In the genomic region with DNA sequence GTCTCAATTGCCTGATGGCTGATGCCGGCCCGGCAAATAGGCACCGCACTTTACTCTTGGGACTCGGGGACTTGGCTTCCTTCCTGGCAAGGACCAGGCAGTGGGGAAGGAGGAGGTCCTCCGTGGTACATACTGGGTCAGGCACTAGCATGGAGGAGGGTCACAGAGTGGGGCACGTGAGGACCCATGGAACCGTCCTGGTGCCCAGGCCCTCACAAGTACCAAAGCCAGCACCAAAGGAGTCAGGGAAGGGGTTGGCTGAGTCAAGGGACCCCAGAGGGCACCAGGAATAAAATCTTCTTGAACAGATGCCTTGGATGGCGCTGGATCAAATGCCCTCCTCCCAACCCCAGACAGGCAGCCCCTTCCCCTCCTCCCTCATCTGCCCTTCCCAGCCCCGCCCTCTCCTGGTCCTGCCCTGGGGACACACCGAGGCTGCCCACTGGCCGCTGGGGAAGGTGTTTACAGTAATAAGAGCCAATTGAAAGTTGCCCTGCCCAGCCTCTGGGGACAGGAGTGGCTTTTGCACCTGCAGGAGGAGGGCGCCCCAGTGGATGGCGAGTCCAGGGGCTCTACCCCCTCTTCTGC, we compare ENCODE assay signal across 9 cellular contexts.
DNase-seq lines count a peak whose midpoint lies in the region; ATAC-seq and TF ChIP-seq lines count a peak whose summit lies in the region.
"Had no signal": no experiment of that assay in that cellular context is flagged by ENCODE, and none has a peak within 500 bp of the region (broad histone marks: within the 10 kb centered on the region; RNA-seq: fewer than 3 reads in every experiment).

No MANE protein-coding gene starts in this region.

- ATAC-seq in activated naive CD8-positive, alpha-beta T cell treated with anti-CD3 and anti-CD28 coated beads, Interleukin-2, amount 50 U/mL, for 24 hours: no peak
- ATAC-seq in HG02870 (IDR thresholded peaks at IDR 0.05; ENCODE audit: unreplicated experiment): no peak

- no peaks in the 10 kb centered on the region for H3K27me3 Mint-ChIP-seq in activated naive CD8-positive, alpha-beta T cell treated with anti-CD3 and anti-CD28 coated beads, Interleukin-2, amount 50 U/mL, for 24 hours

- TF ChIP-seq CTCF in GM12865 (IDR thresholded peaks at IDR 0.05; ENCODE audit: insufficient read depth, low read depth, low read length, missing control alignments) (no peak), neutrophil (IDR thresholded peaks at IDR 0.05) (no peak), foreskin fibroblast (IDR thresholded peaks at IDR 0.05; ENCODE audit: low read depth, low read length) (no peak)

- DNase-seq in GM12865 (ENCODE audit: low read depth): peak; percentile 78
- peak; percentile 15 for DNase-seq in NCI-H1105 treated with DMSO at 0.1 percent for 48 hours (lab: John Stamatoyannopoulos, UW)
- DNase-seq in activated naive CD8-positive, alpha-beta T cell treated with anti-CD3 and anti-CD28 coated beads, Interleukin-2, amount 50 U/mL, for 24 hours: peak; percentile 38
- no peak for DNase-seq in posterior cingulate gyrus
- DNase-seq in central memory CD4-positive, alpha-beta T cell: no peak
- DNase-seq in foreskin fibroblast: no peak

- H3K27ac Mint-ChIP-seq in activated naive CD8-positive, alpha-beta T cell treated with anti-CD3 and anti-CD28 coated beads, Interleukin-2, amount 50 U/mL, for 24 hours: peak overlapping the region; percentile 96

- peaks cover 59 to 60% of the 10 kb centered on the region in 2 experiments for H3K4me1 ChIP-seq in neutrophil (ENCODE audit: control insufficient read depth in 1 of 2, insufficient read depth in 1 of 2, low read depth in 1 of 2, low read length in 1 of 2)
- H3K4me1 ChIP-seq: breast epithelium had no signal

- no peaks in the 10 kb centered on the region for H3K9me3 ChIP-seq in neutrophil
- H3K9me3 ChIP-seq: breast epithelium had no signal

- peak overlapping the region; percentile 82 for H3K4me3 Mint-ChIP-seq in activated naive CD8-positive, alpha-beta T cell treated with anti-CD3 and anti-CD28 coated beads, Interleukin-2, amount 50 U/mL, for 24 hours

- H3K4me3 ChIP-seq in GM12865 (ENCODE audit: low read depth, low read length) (peak overlapping the region; percentile 54), neutrophil (ENCODE audit: low read depth in 1 of 2, low read length in 1 of 2) (peak overlapping the region; percentile 7 to 53), foreskin fibroblast (ENCODE audit: low read depth in 1 of 2, low read length in 2 of 2) (no peak overlapping the region)
- H3K4me3 ChIP-seq: breast epithelium had no signal

- peak overlapping the region; percentile 98 for H3K27ac ChIP-seq in neutrophil
- H3K27ac ChIP-seq: breast epithelium had no signal

- peaks cover 26% of the 10 kb centered on the region for H3K27me3 ChIP-seq in neutrophil

- H3K9me3 Mint-ChIP-seq in activated naive CD8-positive, alpha-beta T cell treated with anti-CD3 and anti-CD28 coated beads, Interleukin-2, amount 50 U/mL, for 24 hours: no peaks in the 10 kb centered on the region

- intact Hi-C loops in posterior cingulate gyrus (cut with DNase I): no loop called here

- peaks cover 22% of the 10 kb centered on the region for H3K36me3 Mint-ChIP-seq in activated naive CD8-positive, alpha-beta T cell treated with anti-CD3 and anti-CD28 coated beads, Interleukin-2, amount 50 U/mL, for 24 hours (ENCODE audit: low read depth)

- peaks cover 63% of the 10 kb centered on the region for H3K36me3 ChIP-seq in neutrophil
- H3K36me3 ChIP-seq: breast epithelium had no signal

- H3K4me1 Mint-ChIP-seq in activated naive CD8-positive, alpha-beta T cell treated with anti-CD3 and anti-CD28 coated beads, Interleukin-2, amount 50 U/mL, for 24 hours: peaks cover 84% of the 10 kb centered on the region

Comparison
In these comparisons a context has a peak if more than half of its experiments do, and no peak if none do; other contexts are left out.
1. DNase-seq: peak in GM12865 (single experiment), NCI-H1105 treated with DMSO at 0.1 percent for 48 hours (single experiment) and activated naive CD8-positive, alpha-beta T cell treated with anti-CD3 and anti-CD28 coated beads, Interleukin-2, amount 50 U/mL, for 24 hours (single experiment); none in posterior cingulate gyrus (0 of 10), central memory CD4-positive, alpha-beta T cell (single experiment) and foreskin fibroblast (0 of 2).
2. H3K4me3 ChIP-seq: peak in GM12865 (single experiment) and neutrophil (2 of 2); none in foreskin fibroblast (0 of 2).